In genomic region chr5:132150565-132150964, GRCh38 we compare ENCODE assay signal across 24 cellular contexts.
"Had no signal": no experiment of that assay in that cellular context is flagged by ENCODE, and none has a peak within 500 bp of the region (broad histone marks: within the 10 kb centered on the region; RNA-seq: fewer than 3 reads in every experiment).

No MANE protein-coding gene starts in this region.

- H3K4me1 ChIP-seq: neural progenitor cell, parathyroid adenoma, psoas muscle, right lobe of liver, sigmoid colon, stomach, thyroid gland, tibial nerve, upper lobe of left lung, vagina had no signal

- H3K27ac ChIP-seq: neural progenitor cell, ovary, parathyroid adenoma, psoas muscle, right lobe of liver, sigmoid colon, stomach, thoracic aorta, thyroid gland, tibial nerve, upper lobe of left lung, vagina had no signal

- H3K4me3 ChIP-seq: neural progenitor cell, ovary, psoas muscle, right lobe of liver, sigmoid colon, stomach, thoracic aorta, thyroid gland, tibial nerve, upper lobe of left lung, vagina had no signal

- H3K4me2 ChIP-seq: neural progenitor cell had no signal

- H3K27me3 ChIP-seq: ovary, right lobe of liver, sigmoid colon, stomach, thyroid gland, tibial nerve, upper lobe of left lung, vagina had no signal

- H3K79me2 ChIP-seq: parathyroid adenoma had no signal

- H3K36me3 ChIP-seq: neural progenitor cell, ovary, right lobe of liver, sigmoid colon, stomach, thoracic aorta, thyroid gland, tibial nerve, upper lobe of left lung, vagina had no signal

- DNase-seq: occipital lobe; ovary; posterior cingulate gyrus; psoas muscle; right cardiac atrium; right lobe of liver; sigmoid colon; small intestine; stimulated activated CD4-positive, alpha-beta T cell treated with anti-CD3 and anti-CD28 coated beads, Interleukin-15, amount 100 ng/mL, for 24 hours; stimulated activated CD4-positive, alpha-beta T cell treated with anti-CD3 and anti-CD28 coated beads, Interleukin-2, amount 100 ng/mL, for 24 hours; stimulated activated CD4-positive, alpha-beta T cell treated with anti-CD3 and anti-CD28 coated beads, Interleukin-2, amount 100 ng/mL, for 48 hours; stimulated activated CD4-positive, alpha-beta T cell treated with anti-CD3 and anti-CD28 coated beads, Interleukin-4, amount 100 ng/mL, for 24 hours; stimulated activated naive B cell treated with anti-CD40 and anti-IgM and Interleukin-4, amounts not matched to agents 10 μg/mL and 1 μg/mL and 100 μg/mL, for 72 hours; stimulated activated naive CD4-positive, alpha-beta T cell treated with Interleukin-2 at 50 U/mL for 16 hours; stomach; thyroid gland; trophoblast cell; upper lobe of left lung had no signal

- ATAC-seq: psoas muscle; right cardiac atrium; right lobe of liver; stimulated activated effector memory CD8-positive, alpha-beta T cell treated with anti-CD3 and anti-CD28 coated beads, Interleukin-12 subunit alpha, Interleukin-12 subunit beta, amount 100 ng/mL, for 72 hours; stimulated activated naive B cell treated with anti-CD40 and anti-IgM and Interleukin-4, amounts not matched to agents 10 μg/mL and 1 μg/mL and 100 μg/mL, for 72 hours had no signal

- H3K9me3 ChIP-seq: ovary, psoas muscle, right lobe of liver, thyroid gland, vagina had no signal

- H2AFZ ChIP-seq: neural progenitor cell, parathyroid adenoma had no signal

- H3K9ac ChIP-seq: neural progenitor cell, parathyroid adenoma had no signal
